8 cellular contexts compared by ENCODE assay signal in the genomic region with DNA sequence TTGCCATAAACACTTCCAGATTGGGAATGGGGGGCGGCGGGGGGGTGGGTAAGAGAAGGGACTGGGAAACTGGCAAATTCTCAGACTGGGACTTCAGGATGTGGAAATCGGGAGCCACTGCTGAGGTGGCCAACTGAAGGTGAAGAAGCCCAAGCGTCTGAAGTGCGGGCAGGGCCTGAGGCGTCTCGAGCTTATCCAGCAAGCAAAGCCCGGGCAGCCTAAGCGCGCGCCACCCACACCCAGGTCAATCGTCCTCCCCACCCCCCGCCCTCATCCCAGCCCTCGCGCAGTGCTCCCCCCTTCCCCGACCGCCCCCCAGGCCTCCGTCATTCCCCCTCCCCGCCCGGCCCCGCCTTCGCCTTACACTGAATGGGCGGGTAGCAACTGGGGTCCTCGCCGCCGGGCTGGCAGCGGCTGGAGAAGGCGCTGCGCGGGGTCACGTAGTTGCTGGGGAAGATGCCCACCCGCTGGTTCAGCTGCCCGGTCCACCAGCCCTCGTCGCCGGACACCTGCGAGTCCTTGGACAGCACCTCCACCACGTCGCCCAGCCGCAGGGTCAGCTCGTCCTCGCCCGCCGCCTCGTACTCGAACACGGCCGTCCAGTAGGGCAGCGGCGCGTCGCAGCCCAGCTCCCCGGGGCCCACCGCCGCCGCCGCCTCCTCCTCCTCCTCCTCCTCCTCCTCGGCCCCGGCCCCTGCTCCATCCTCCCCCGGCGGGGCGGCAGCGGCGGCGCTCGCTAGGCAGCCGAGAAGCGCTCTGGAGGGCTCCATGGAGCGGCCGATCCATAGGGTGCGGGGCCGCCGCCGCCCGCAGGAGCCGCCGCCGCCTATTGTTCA. TPM values are rescaled to one million over a fixed set of nuclear protein-coding genes. Genes with fewer than 3 reads are reported as not detected.
A peak's percentile ranks its signal among the peaks of the same experiment; 100 is the strongest.
DNase-seq lines count a peak whose midpoint lies in the region; ATAC-seq and TF ChIP-seq lines count a peak whose summit lies in the region.

No MANE protein-coding gene starts in this region.

- H3K27me3 ChIP-seq in GM23338 (ENCODE audit: insufficient read depth): no peaks in the 10 kb centered on the region
- no peaks in the 10 kb centered on the region for H3K27me3 ChIP-seq in endodermal cell (ENCODE audit: control insufficient read depth, insufficient read depth, low read length, poor library complexity, severe bottlenecking)
- peaks cover 17% of the 10 kb centered on the region for H3K27me3 ChIP-seq in upper lobe of right lung

- peak; percentile 8 for ATAC-seq in GM23338
- peak; percentile 8 for ATAC-seq in activated CD8-positive, alpha-beta T cell treated with anti-CD3 and anti-CD28 coated beads for 36 hours
- peak; percentile 2 for ATAC-seq in upper lobe of right lung

- H3K27me3 Mint-ChIP-seq in GM23338 (ENCODE audit: insufficient read depth, low read depth, poor library complexity) (peaks cover 3% of the 10 kb centered on the region), endodermal cell (ENCODE audit: insufficient read depth) (no peaks in the 10 kb centered on the region), nephron (ENCODE audit: low read depth) (peaks cover 23% of the 10 kb centered on the region)
- no peaks in the 10 kb centered on the region for H3K27me3 Mint-ChIP-seq in activated CD8-positive, alpha-beta T cell treated with anti-CD3 and anti-CD28 coated beads for 36 hours

- H3K36me3 Mint-ChIP-seq in GM23338 (ENCODE audit: low read depth) (peaks cover 3% of the 10 kb centered on the region; the same call in 2 of the 3 replicates), endodermal cell (ENCODE audit: low read depth) (peaks cover 9% of the 10 kb centered on the region), nephron (ENCODE audit: low read depth) (no peaks in the 10 kb centered on the region)
- peaks cover 4% of the 10 kb centered on the region for H3K36me3 Mint-ChIP-seq in activated CD8-positive, alpha-beta T cell treated with anti-CD3 and anti-CD28 coated beads for 36 hours (ENCODE audit: low read depth)

- TF ChIP-seq CTCF in GM23338 (conservative IDR thresholded peaks at IDR 0.05; ENCODE audit: low read depth in 2 of 2) (no peak), endodermal cell (conservative IDR thresholded peaks at IDR 0.05) (no peak), nephron (IDR thresholded peaks at IDR 0.05; ENCODE audit: unreplicated experiment in 3 of 3) (no peak), upper lobe of right lung (IDR thresholded peaks at IDR 0.05) (no peak)
- no peak for TF ChIP-seq CTCF in activated CD8-positive, alpha-beta T cell treated with anti-CD3 and anti-CD28 coated beads for 36 hours (IDR thresholded peaks at IDR 0.05)

- CTCF ChIA-PET in activated CD8-positive, alpha-beta T cell treated with anti-CD3 and anti-CD28 coated beads for 36 hours (lab: Charles Lee): interaction anchor here (1.0 to 4.0 kb wide), 5 partner anchors 9 to 450 kb away, joined by 3 to 40 read pairs (median 6); a partner anchor contains a TSS

- H2AFZ ChIP-seq in GM23338: peak overlapping the region; percentile 19

- H3K9me2 ChIP-seq in GM23338 (ENCODE audit: insufficient read depth): no peaks in the 10 kb centered on the region

- peaks cover 36% of the 10 kb centered on the region for H4K20me1 ChIP-seq in GM23338 (replicated peaks; ENCODE audit: insufficient read depth)

- POLR2A ChIA-PET in activated CD8-positive, alpha-beta T cell treated with anti-CD3 and anti-CD28 coated beads for 36 hours (lab: Charles Lee): interaction anchor here (0.8 to 3.1 kb wide), 8 partner anchors 9 to 173 kb away, joined by 3 to 14 read pairs (median 4); a partner anchor contains a TSS

- H3K9me3 ChIP-seq in endodermal cell (ENCODE audit: control insufficient read depth, low read length): no peaks in the 10 kb centered on the region
- no peaks in the 10 kb centered on the region for H3K9me3 ChIP-seq in upper lobe of right lung

- no peak overlapping the region for H3K27ac Mint-ChIP-seq in GM23338
- H3K27ac Mint-ChIP-seq in activated CD8-positive, alpha-beta T cell treated with anti-CD3 and anti-CD28 coated beads for 36 hours: peak overlapping the region; percentile 89
- peak overlapping the region; percentile 82 for H3K27ac Mint-ChIP-seq in endodermal cell
- no peak overlapping the region for H3K27ac Mint-ChIP-seq in nephron

- H3K4me1 ChIP-seq in GM23338 (ENCODE audit: insufficient read depth): peaks cover 26% of the 10 kb centered on the region
- H3K4me1 ChIP-seq in endodermal cell (ENCODE audit: control insufficient read depth, insufficient read depth, low read length): no peaks in the 10 kb centered on the region
- peaks cover 16% of the 10 kb centered on the region for H3K4me1 ChIP-seq in upper lobe of right lung

- peak overlapping the region; percentile 16 for H3K9ac ChIP-seq in endodermal cell (ENCODE audit: extremely low read depth, low read length, poor library complexity, severe bottlenecking)

- H3K79me2 ChIP-seq in GM23338 (replicated peaks; ENCODE audit: insufficient read depth): peaks cover 72% of the 10 kb centered on the region

- H3K27ac ChIP-seq in GM23338 (ENCODE audit: low read depth): no peak overlapping the region
- peak overlapping the region; percentile 10 for H3K27ac ChIP-seq in endodermal cell (ENCODE audit: low read depth, low read length)
- peak overlapping the region; percentile 73 for H3K27ac ChIP-seq in upper lobe of right lung

- H3K4me2 ChIP-seq in GM23338: peak overlapping the region; percentile 78

- no peaks in the 10 kb centered on the region for H3K9me3 Mint-ChIP-seq in GM23338
- no peaks in the 10 kb centered on the region for H3K9me3 Mint-ChIP-seq in activated CD8-positive, alpha-beta T cell treated with anti-CD3 and anti-CD28 coated beads for 36 hours
- H3K9me3 Mint-ChIP-seq in endodermal cell: no peaks in the 10 kb centered on the region
- H3K9me3 Mint-ChIP-seq in nephron: no peaks in the 10 kb centered on the region

- H3K4me3 ChIP-seq in GM23338: peak overlapping the region; percentile 81
- peak overlapping the region; percentile 85 for H3K4me3 ChIP-seq in endodermal cell (ENCODE audit: low read length)
- H3K4me3 ChIP-seq in upper lobe of right lung: peak overlapping the region; percentile 64

- H3F3A ChIP-seq in GM23338 (replicated peaks; ENCODE audit: low read depth): no peaks in the 10 kb centered on the region

- H3K4me3 Mint-ChIP-seq in GM23338 (peak overlapping the region; percentile 87; the same call in 2 of the 3 replicates), endodermal cell (no peak overlapping the region), nephron (peak overlapping the region; percentile 74 to 82 (median 82))
- no peak overlapping the region for H3K4me3 Mint-ChIP-seq in activated CD8-positive, alpha-beta T cell treated with anti-CD3 and anti-CD28 coated beads for 36 hours

- intact Hi-C loops in activated CD8-positive, alpha-beta T cell treated with anti-CD3 and anti-CD28 coated beads for 36 hours (cut with micrococcal nuclease): no loop called here
- intact Hi-C loops in upper lobe of right lung (cut with DNase I): no loop called here

- H3K4me1 Mint-ChIP-seq in GM23338 (peaks cover 16% of the 10 kb centered on the region), endodermal cell (peaks cover 19% of the 10 kb centered on the region), nephron (no peaks in the 10 kb centered on the region)
- peaks cover 11% of the 10 kb centered on the region for H3K4me1 Mint-ChIP-seq in activated CD8-positive, alpha-beta T cell treated with anti-CD3 and anti-CD28 coated beads for 36 hours (ENCODE audit: low read depth)

- DNase-seq in ELF-1 (ENCODE audit: low read depth, low spot score) (peak; percentile 53), GM23338 (ENCODE audit: low spot score) (peak; percentile 71), LoVo (ENCODE audit: low spot score) (peak; percentile 3), endodermal cell (peak; percentile 86), upper lobe of right lung (peak; percentile 75), HUDEP-2 (lab: John Stamatoyannopoulos, UW; ENCODE audit: unreplicated experiment in 76 of 76) (no peak)
- DNase-seq in activated CD8-positive, alpha-beta T cell treated with anti-CD3 and anti-CD28 coated beads for 36 hours: peak; percentile 67

- WGBS in endodermal cell (ENCODE audit: insufficient coverage in 1 of 2, insufficient read length in 1 of 2), 2 experiments: 0 to 2% methylated on average over 18 to 70 of the region's 78 CpGs

- no peaks in the 10 kb centered on the region for H3K36me3 ChIP-seq in GM23338 (ENCODE audit: insufficient read depth)
- peaks cover 22% of the 10 kb centered on the region for H3K36me3 ChIP-seq in endodermal cell (ENCODE audit: control insufficient read depth, insufficient read depth, low read length)
- no peaks in the 10 kb centered on the region for H3K36me3 ChIP-seq in upper lobe of right lung

TF ChIP-seq in GM23338, 12 proteins besides CTCF, POLR2A, EP300 and RAD21 (continues in another document):
- TF ChIP-seq NANOG (IDR thresholded peaks at IDR 0.05; ENCODE audit: borderline replicate concordance) (no peak), EZH2phosphoT487 (IDR thresholded peaks at IDR 0.05; ENCODE audit: unreplicated experiment) (no peak), EZH2 (IDR thresholded peaks at IDR 0.05; ENCODE audit: low read depth, unreplicated experiment) (no peak), JUNB (IDR thresholded peaks at IDR 0.05; ENCODE audit: unreplicated experiment) (no peak), CREB1 (CRISPR knock-in tag; IDR thresholded peaks at IDR 0.05; ENCODE audit: low read depth) (no peak)

RNA-seq across cellular contexts. Expression of a gene that starts 0.7 kb away (rescaled TPM):
- 30.8 and 37.5 TPM in 2 replicates for total RNA-seq in GM23338 (2014; rRNA removed; shearing (Covaris generic))
- 5.3 and 5.8 TPM in 2 replicates for polyA plus RNA-seq in GM23338 (2016; fragmentation: Nextera tagmentation; extraction: Ambion mirVana)
- 1 to 10 TPM; 8.0 to 9.6 TPM for total RNA-seq in activated CD8-positive, alpha-beta T cell treated with anti-CD3 and anti-CD28 coated beads for 36 hours
- total RNA-seq in endodermal cell (10 to 100 TPM; 34.1 to 38.5 TPM), upper lobe of right lung (12.0 TPM)
- 7.3 TPM for polyA plus RNA-seq in endodermal cell (2013, experiment 1 of 2)
- 7.6 TPM for polyA plus RNA-seq in endodermal cell (2013, experiment 2 of 2)

Comparison
In these comparisons a context has a peak if more than half of its experiments do, and no peak if none do; other contexts are left out.
1. DNase-seq: peak in ELF-1 (single experiment), GM23338 (single experiment), LoVo (single experiment), activated CD8-positive, alpha-beta T cell treated with anti-CD3 and anti-CD28 coated beads for 36 hours (single experiment), endodermal cell (single experiment) and upper lobe of right lung (single experiment); none in HUDEP-2 (0 of 76).
2. H3K27ac Mint-ChIP-seq: peak in activated CD8-positive, alpha-beta T cell treated with anti-CD3 and anti-CD28 coated beads for 36 hours (single experiment) and endodermal cell (single experiment); none in GM23338 (single experiment) and nephron (0 of 3).
3. H3K4me3 Mint-ChIP-seq: peak in GM23338 (single experiment) and nephron (3 of 3); none in activated CD8-positive, alpha-beta T cell treated with anti-CD3 and anti-CD28 coated beads for 36 hours (single experiment) and endodermal cell (single experiment).
4. Peak in every context shown above with its lines, with median percentiles within 50 percentile points of each other: ATAC-seq and H3K4me3 ChIP-seq.